ENCODE assay signal across 25 cellular contexts in the genomic region with DNA sequence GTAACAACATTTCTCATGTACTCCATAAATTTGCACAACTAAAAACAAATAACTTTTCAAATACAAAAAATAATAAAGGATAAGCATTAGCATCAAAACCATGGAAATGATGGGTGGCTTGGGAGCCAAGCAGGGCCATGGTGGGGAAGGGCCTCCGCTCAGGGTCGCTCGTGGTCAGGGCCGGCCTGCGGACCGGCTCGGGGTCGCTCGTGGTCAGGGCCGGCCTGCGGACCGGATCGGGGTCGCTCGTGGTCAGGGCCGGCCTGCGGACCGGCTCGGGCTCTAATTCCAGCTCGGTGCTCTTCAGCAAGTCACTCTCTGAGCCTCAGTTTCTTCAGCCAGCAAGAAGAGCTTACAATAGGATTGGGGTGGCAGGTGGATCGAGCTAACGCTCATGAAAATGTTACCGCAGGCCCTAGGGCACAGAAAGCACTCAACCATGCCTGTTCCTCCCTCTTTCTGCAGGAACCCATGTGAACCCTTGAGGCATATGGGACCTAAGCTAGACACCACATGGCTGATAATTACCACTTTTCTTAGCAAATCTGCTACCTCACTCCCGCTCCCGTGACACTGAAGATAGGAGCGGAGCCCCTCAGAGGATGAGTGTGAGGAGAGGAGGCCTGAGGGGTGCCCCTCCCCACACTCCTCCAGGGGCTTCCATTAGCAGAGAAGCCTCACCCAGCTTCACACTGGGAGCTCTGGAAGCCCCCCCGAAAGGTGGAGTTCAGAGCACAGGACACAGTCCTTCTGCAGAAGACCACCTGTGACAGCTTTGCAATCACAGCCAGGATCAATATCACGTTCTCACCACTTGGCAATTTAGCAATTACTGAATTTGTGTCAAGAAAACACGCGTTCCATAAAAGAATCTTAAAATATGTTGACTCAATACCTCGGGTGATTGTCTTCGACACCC.
DNase-seq lines count a peak whose midpoint lies in the region; ATAC-seq, FAIRE-seq and TF ChIP-seq lines count a peak whose summit lies in the region.
"Had no signal": no experiment of that assay in that cellular context is flagged by ENCODE, and none has a peak within 500 bp of the region (broad histone marks: within the 10 kb centered on the region; RNA-seq: fewer than 3 reads in every experiment).

No MANE protein-coding gene starts in this region.

- H3K4me3 Mint-ChIP-seq in glutamatergic neuron (ENCODE audit: unreplicated experiment), result peak overlapping the region; percentile 72
- H3K4me3 Mint-ChIP-seq in T-cell, result no peak overlapping the region
- H3K4me3 Mint-ChIP-seq: activated CD4-positive, alpha-beta memory T cell treated with anti-CD3 and anti-CD28 coated beads, Interleukin-2, amount 10 ng/mL, durations not matched to agents 7 days and 5 days; CD4-positive, alpha-beta memory T cell; dendritic cell treated with granulocyte-macrophage colony-stimulating factor and Interleukin-4, amounts not matched to agents 40 ng/mL and 50 ng/mL, for 4 days had no signal

- peaks cover 0 to 9% of the 10 kb centered on the region in 2 experiments; a peak in 1 of 5 replicates for H3K4me1 ChIP-seq in K562 (replicated peaks in 1 of 2; ENCODE audit: control insufficient read depth in 2 of 2, insufficient read depth in 2 of 2, low read length in 2 of 2)
- H3K4me1 ChIP-seq: adrenal gland, Peyer's patch had no signal

- H3K27me3 Mint-ChIP-seq in glutamatergic neuron (ENCODE audit: unreplicated experiment) (peaks cover 31% of the 10 kb centered on the region), T-cell (peaks cover 0 to 6% of the 10 kb centered on the region in 2 donors)
- H3K27me3 Mint-ChIP-seq: activated CD4-positive, alpha-beta memory T cell treated with anti-CD3 and anti-CD28 coated beads, Interleukin-2, amount 10 ng/mL, durations not matched to agents 7 days and 5 days; dendritic cell treated with granulocyte-macrophage colony-stimulating factor and Interleukin-4, amounts not matched to agents 40 ng/mL and 50 ng/mL, for 4 days had no signal

- H3K4me3 ChIP-seq in K562, result no peak overlapping the region
- H3K4me3 ChIP-seq: adrenal gland, GM23248, Peyer's patch, SJCRH30 had no signal

- no TSS peak for BruUV-seq in K562 (replicated peaks; lab: Mats Ljungman, UMichigan)

- in situ Hi-C loops in K562 (cut with MboI), result no loop called here

- H2AFZ ChIP-seq in K562 (ENCODE audit: low read depth, low read length), result no peak overlapping the region
- H2AFZ ChIP-seq: GM23248 had no signal

- no peaks in the 10 kb centered on the region for H3K79me2 ChIP-seq in K562 (ENCODE audit: control insufficient read depth, insufficient read depth, low read length)

- H3K9me3 ChIP-seq in K562 (replicated peaks; ENCODE audit: control insufficient read depth, insufficient read depth, low read depth, low read length), result peaks cover 3% of the 10 kb centered on the region
- H3K9me3 ChIP-seq: adrenal gland, Peyer's patch, SJCRH30 had no signal

- H3K36me3 Mint-ChIP-seq in glutamatergic neuron (ENCODE audit: unreplicated experiment), result peaks cover 8% of the 10 kb centered on the region
- no peaks in the 10 kb centered on the region for H3K36me3 Mint-ChIP-seq in T-cell
- H3K36me3 Mint-ChIP-seq: CD4-positive, alpha-beta memory T cell had no signal

- POLR2A ChIA-PET in K562 (lab: Yijun Ruan, JAX), result no interaction called here
- POLR2A ChIA-PET in T-cell (lab: Charles Lee), result no interaction called here

- DNase-seq in NCI-H524 (lab: John Stamatoyannopoulos, UW) (peak; percentile 33 to 70), NCI-H524 treated with DMSO at 0.1 percent for 48 hours (lab: John Stamatoyannopoulos, UW) (no peak), K562 (ENCODE audit: extremely low read depth in 1 of 4, low spot score in 3 of 4) (no peak), glutamatergic neuron (no peak), retina (peak; percentile 58), T-cell (no peak), dedifferentiated amniotic fluid mesenchymal stem cell (ENCODE audit: extremely low spot score) (no peak)
- DNase-seq: activated CD4-positive, alpha-beta memory T cell treated with anti-CD3 and anti-CD28 coated beads, Interleukin-2, amount 10 ng/mL, durations not matched to agents 7 days and 5 days; activated gamma-delta T cell treated with Interleukin-2 at 50 U/mL for 16 hours; AML-193; CD4-positive, alpha-beta memory T cell; Kasumi-1; mesendoderm; NCI-H1930; SJCRH30; stimulated activated CD4-positive, alpha-beta T cell treated with anti-CD3 and anti-CD28 coated beads, Interleukin-1b, Interleukin-23, amount 100 ng/mL, for 48 hours had no signal

- no peak overlapping the region for H3K9ac ChIP-seq in K562 (ENCODE audit: insufficient read depth in 1 of 2, low read depth in 2 of 2, low read length in 2 of 2)
- H3K9ac ChIP-seq: GM23248 had no signal

- ATAC-seq in K562 (no peak), T-cell (replicated peaks in 1 of 4) (no peak), HG03520 (IDR thresholded peaks at IDR 0.05; ENCODE audit: unreplicated experiment) (no peak)
- ATAC-seq: activated CD4-positive, CD25-positive, alpha-beta regulatory T cell treated with anti-CD3 and anti-CD28 coated beads, Interleukin-2, amount 50 U/mL, for 24 hours had no signal

- intact Hi-C loops in K562 (cut with micrococcal nuclease), result no loop called here

- H3K27ac Mint-ChIP-seq in glutamatergic neuron (ENCODE audit: unreplicated experiment) (peak overlapping the region; percentile 90), T-cell (no peak overlapping the region)
- H3K27ac Mint-ChIP-seq: activated CD4-positive, alpha-beta memory T cell treated with anti-CD3 and anti-CD28 coated beads, Interleukin-2, amount 10 ng/mL, durations not matched to agents 7 days and 5 days; CD4-positive, alpha-beta memory T cell; dendritic cell treated with granulocyte-macrophage colony-stimulating factor and Interleukin-4, amounts not matched to agents 40 ng/mL and 50 ng/mL, for 4 days had no signal

- no peak for TF ChIP-seq POLR2A in K562 (conservative IDR thresholded peaks at IDR 0.05)

- no peak overlapping the region for H3K27ac ChIP-seq in K562 (ENCODE audit: extremely low read depth, low read depth, low read length)
- H3K27ac ChIP-seq: adrenal gland, GM23248, HL-60, Peyer's patch, SJCRH30 had no signal

- CTCF ChIA-PET in K562 (lab: Yijun Ruan, JAX; ENCODE audit: low intra/inter-chr PET ratio) (no interaction called here), T-cell (lab: Charles Lee) (interaction anchor here in 1 of 2 donors (0.6 kb wide), 1 partner anchor 20 kb away, joined by 3 read pairs; no protein-coding TSS in a partner anchor)

- H3K9me1 ChIP-seq in K562 (ENCODE audit: control insufficient read depth, insufficient read depth, low read length), result no peaks in the 10 kb centered on the region

- peaks cover 78 to 95% of the 10 kb centered on the region in 2 experiments for H3K27me3 ChIP-seq in K562 (ENCODE audit: control insufficient read depth in 2 of 2, insufficient read depth in 2 of 2, low read length in 2 of 2)
- H3K27me3 ChIP-seq: adrenal gland, Peyer's patch, SJCRH30 had no signal

- peaks cover 20% of the 10 kb centered on the region for H4K20me1 ChIP-seq in K562 (replicated peaks; ENCODE audit: control insufficient read depth, insufficient read depth, low read length)

- peak; percentile 26 for FAIRE-seq in K562 (lab: Jason Lieb, UNC)
- FAIRE-seq: GM19239, urothelium cell line had no signal

- TF ChIP-seq RAD21 in K562 (CRISPR knock-in tag; conservative IDR thresholded peaks at IDR 0.05 in 1 of 2, IDR thresholded peaks at IDR 0.05 in 1 of 2), result no peak

- H3K36me3 ChIP-seq in K562 (ENCODE audit: control insufficient read depth, insufficient read depth, low read length), result no peaks in the 10 kb centered on the region
- H3K36me3 ChIP-seq: adrenal gland, Peyer's patch, SJCRH30 had no signal

- peaks cover 66% of the 10 kb centered on the region for H3K4me1 Mint-ChIP-seq in glutamatergic neuron (ENCODE audit: low read depth, unreplicated experiment)
- H3K4me1 Mint-ChIP-seq in T-cell, result peaks cover 0 to 7% (median 6%) of the 10 kb centered on the region in 3 donors

- WGBS in K562 (ENCODE audit: insufficient coverage, low coverage, missing lambda C conversion rate), result 7% methylated on average over 32 of the region's 32 CpGs

- no peak overlapping the region for H3K4me2 ChIP-seq in K562 (ENCODE audit: insufficient read depth, low read length)

- no peak for TF ChIP-seq EP300 in K562 (IDR thresholded peaks at IDR 0.05; ENCODE audit: low read length)

- TF ChIP-seq CTCF in K562 (IDR thresholded peaks at IDR 0.05 in 2 of 3, conservative IDR thresholded peaks at IDR 0.05 in 1 of 3; ENCODE audit: insufficient read depth in 2 of 3, low read depth in 1 of 3, low read length in 3 of 3), result no peak
- TF ChIP-seq CTCF in glutamatergic neuron (IDR thresholded peaks at IDR 0.05; ENCODE audit: partially characterized antibody, unreplicated experiment), result no peak

- H3K9me3 Mint-ChIP-seq in glutamatergic neuron (ENCODE audit: unreplicated experiment), result peaks cover 35% of the 10 kb centered on the region
- H3K9me3 Mint-ChIP-seq in T-cell, result no peaks in the 10 kb centered on the region
- H3K9me3 Mint-ChIP-seq: activated CD4-positive, alpha-beta memory T cell treated with anti-CD3 and anti-CD28 coated beads, Interleukin-2, amount 10 ng/mL, durations not matched to agents 7 days and 5 days; CD4-positive, alpha-beta memory T cell; dendritic cell treated with granulocyte-macrophage colony-stimulating factor and Interleukin-4, amounts not matched to agents 40 ng/mL and 50 ng/mL, for 4 days had no signal

TF ChIP-seq in K562, 482 proteins besides CTCF, POLR2A, EP300 and RAD21:
- peak; percentile 35; the same call in 1 of the 2 replicates for TF ChIP-seq EZH2 (IDR thresholded peaks at IDR 0.05; ENCODE audit: borderline replicate concordance, low read depth, low read length)
- TF ChIP-seq KLF6 (CRISPR knock-in tag; IDR thresholded peaks at IDR 0.05; ENCODE audit: borderline replicate concordance), result no peak

Comparison
In these comparisons a context has a peak if more than half of its experiments do, and no peak if none do; other contexts are left out.
1. DNase-seq: peak in NCI-H524 (2 of 2) and retina (single experiment); none in NCI-H524 treated with DMSO at 0.1 percent for 48 hours (single experiment), K562 (0 of 4), glutamatergic neuron (single experiment), T-cell (0 of 34) and dedifferentiated amniotic fluid mesenchymal stem cell (single experiment).